In genomic region chr6:77249560-77249959, GRCh38 we compare ENCODE assay signal across 2 cellular contexts.
A peak's percentile ranks its signal among the peaks of the same experiment; 100 is the strongest.
TF ChIP-seq lines count a peak whose summit lies in the region.

No MANE protein-coding gene starts in this region.

TF ChIP-seq in SK-N-SH treated with all-trans-retinoic acid at 6 μM for 48 hours, 23 proteins besides CTCF, POLR2A, EP300 and RAD21:
- TF ChIP-seq TSHZ2 (CRISPR knock-in tag; IDR thresholded peaks at IDR 0.05) (no peak), TOX (CRISPR knock-in tag; IDR thresholded peaks at IDR 0.05; ENCODE audit: borderline replicate concordance) (no peak), TCF4 (CRISPR knock-in tag; IDR thresholded peaks at IDR 0.05; ENCODE audit: borderline replicate concordance) (no peak), ARNTL (CRISPR knock-in tag; IDR thresholded peaks at IDR 0.05; ENCODE audit: borderline replicate concordance, low read depth) (no peak), SNAI2 (CRISPR knock-in tag; IDR thresholded peaks at IDR 0.05) (no peak), ZNF70 (CRISPR knock-in tag; IDR thresholded peaks at IDR 0.05) (no peak)
- TF ChIP-seq, protein P1, sequence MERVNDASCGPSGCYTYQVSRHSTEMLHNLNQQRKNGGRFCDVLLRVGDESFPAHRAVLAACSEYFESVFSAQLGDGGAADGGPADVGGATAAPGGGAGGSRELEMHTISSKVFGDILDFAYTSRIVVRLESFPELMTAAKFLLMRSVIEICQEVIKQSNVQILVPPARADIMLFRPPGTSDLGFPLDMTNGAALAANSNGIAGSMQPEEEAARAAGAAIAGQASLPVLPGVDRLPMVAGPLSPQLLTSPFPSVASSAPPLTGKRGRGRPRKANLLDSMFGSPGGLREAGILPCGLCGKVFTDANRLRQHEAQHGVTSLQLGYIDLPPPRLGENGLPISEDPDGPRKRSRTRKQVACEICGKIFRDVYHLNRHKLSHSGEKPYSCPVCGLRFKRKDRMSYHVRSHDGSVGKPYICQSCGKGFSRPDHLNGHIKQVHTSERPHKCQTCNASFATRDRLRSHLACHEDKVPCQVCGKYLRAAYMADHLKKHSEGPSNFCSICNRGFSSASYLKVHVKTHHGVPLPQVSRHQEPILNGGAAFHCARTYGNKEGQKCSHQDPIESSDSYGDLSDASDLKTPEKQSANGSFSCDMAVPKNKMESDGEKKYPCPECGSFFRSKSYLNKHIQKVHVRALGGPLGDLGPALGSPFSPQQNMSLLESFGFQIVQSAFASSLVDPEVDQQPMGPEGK (CRISPR knock-in tag; IDR thresholded peaks at IDR 0.05; ENCODE audit: borderline replicate concordance), result no peak

TF ChIP-seq in endothelial cell of umbilical vein, 7 proteins besides CTCF, POLR2A, EP300 and RAD21 (continued from another document):
- TF ChIP-seq EZH2 (IDR thresholded peaks at IDR 0.05; ENCODE audit: borderline replicate concordance, low read depth, low read length, severe bottlenecking), result no peak
- TF ChIP-seq GATA2 (IDR thresholded peaks at IDR 0.05; ENCODE audit: insufficient read depth, insufficient read length, low read depth, low read length), result peak; percentile 74
